ENCODE assay signal across 8 cellular contexts in genomic region chr4:169271692-169272007, GRCh38. TPM values are rescaled to one million over a fixed set of nuclear protein-coding genes. Genes with fewer than 3 reads are reported as not detected.
DNase-seq lines count a peak whose midpoint lies in the region; ATAC-seq and TF ChIP-seq lines count a peak whose summit lies in the region.

No MANE protein-coding gene starts in this region.

- DNase-seq in colonic mucosa, result peak; percentile 38
- no peak for DNase-seq in naive thymus-derived CD8-positive, alpha-beta T cell
- no peak for DNase-seq in NCI-H2107 treated with DMSO at 0.1 percent for 48 hours (lab: John Stamatoyannopoulos, UW; ENCODE audit: unreplicated experiment)
- DNase-seq in stimulated activated CD4-positive, alpha-beta T cell treated with anti-CD3 and anti-CD28 coated beads, Interleukin-15, amount 100 ng/mL, for 24 hours, result no peak
- DNase-seq in epidermal melanocyte (ENCODE audit: insufficient read length, low spot score), result no peak

- H3K4me3 Mint-ChIP-seq in naive thymus-derived CD8-positive, alpha-beta T cell, result peak overlapping the region; percentile 30 to 69 (median 58)

- intact Hi-C loops in colonic mucosa (cut with DNase I), result loop anchor here (5.0 to 10.0 kb wide), 2 partner anchors 216 to 247 kb away; no protein-coding TSS in a partner anchor

- peak overlapping the region; percentile 78 to 98 (median 93) for H3K4me2 ChIP-seq in BLaER1 treated with 17β-estradiol and CSF1 and Interleukin-3, amounts not matched to agents 10 nM and 100 nM

- peaks cover 0 to 22% (median 9%) of the 10 kb centered on the region in 11 experiments; a peak in 9 of 22 replicates for H3K36me3 ChIP-seq in BLaER1 treated with 17β-estradiol and CSF1 and Interleukin-3, amounts not matched to agents 10 nM and 100 nM
- no peaks in the 10 kb centered on the region for H3K36me3 ChIP-seq in colonic mucosa

- POLR2A ChIA-PET in naive thymus-derived CD8-positive, alpha-beta T cell (lab: Charles Lee), result no interaction called here

- no peak overlapping the region for H3K27ac Mint-ChIP-seq in naive thymus-derived CD8-positive, alpha-beta T cell

- H3K9me3 ChIP-seq in BLaER1 treated with 17β-estradiol and CSF1 and Interleukin-3, amounts not matched to agents 10 nM and 100 nM (replicated peaks in 1 of 11), result no peaks in the 10 kb centered on the region
- H3K9me3 ChIP-seq in colonic mucosa, result no peaks in the 10 kb centered on the region

- H3K4me3 ChIP-seq in BLaER1 treated with 17β-estradiol and CSF1 and Interleukin-3, amounts not matched to agents 10 nM and 100 nM, result peak overlapping the region; percentile 79 to 95 (median 92)
- peak overlapping the region; percentile 91 for H3K4me3 ChIP-seq in colonic mucosa

- H3K9ac ChIP-seq in BLaER1 treated with 17β-estradiol and CSF1 and Interleukin-3, amounts not matched to agents 10 nM and 100 nM, result peak overlapping the region; percentile 83 to 99 (median 96)
- peak overlapping the region; percentile 72 to 95 for H3K9ac ChIP-seq in colonic mucosa (ENCODE audit: low read depth in 2 of 2, low read length in 2 of 2)

- H4K20me1 ChIP-seq in BLaER1 treated with 17β-estradiol and CSF1 and Interleukin-3, amounts not matched to agents 10 nM and 100 nM, result peaks cover 6 to 34% (median 25%) of the 10 kb centered on the region in 11 experiments; a peak in 15 of 22 replicates

- H3K9me3 Mint-ChIP-seq in naive thymus-derived CD8-positive, alpha-beta T cell, result no peaks in the 10 kb centered on the region

- H3K36me3 Mint-ChIP-seq in naive thymus-derived CD8-positive, alpha-beta T cell, result peaks cover 0 to 2% (median 0%) of the 10 kb centered on the region in 3 donors

- peaks cover 0 to 3% (median 0%) of the 10 kb centered on the region in 11 experiments; a peak in 1 of 22 replicates for H3K27me3 ChIP-seq in BLaER1 treated with 17β-estradiol and CSF1 and Interleukin-3, amounts not matched to agents 10 nM and 100 nM
- H3K27me3 ChIP-seq in colonic mucosa, result no peaks in the 10 kb centered on the region

- no peak for TF ChIP-seq CTCF in colonic mucosa (IDR thresholded peaks at IDR 0.05)

- ATAC-seq in HG03521 (IDR thresholded peaks at IDR 0.05; ENCODE audit: unreplicated experiment), result peak; percentile 0
- ATAC-seq in naive thymus-derived CD8-positive, alpha-beta T cell, result no peak
- ATAC-seq in HG02981 (IDR thresholded peaks at IDR 0.05; ENCODE audit: unreplicated experiment), result no peak

- H3K4me1 ChIP-seq in BLaER1 treated with 17β-estradiol and CSF1 and Interleukin-3, amounts not matched to agents 10 nM and 100 nM, result peaks cover 40 to 57% (median 50%) of the 10 kb centered on the region in 10 experiments
- no peaks in the 10 kb centered on the region for H3K4me1 ChIP-seq in colonic mucosa

- H3K4me1 Mint-ChIP-seq in naive thymus-derived CD8-positive, alpha-beta T cell, result peaks cover 5 to 24% (median 16%) of the 10 kb centered on the region in 4 donors

- peaks cover 40 to 63% (median 43%) of the 10 kb centered on the region in 5 donors for H3K27me3 Mint-ChIP-seq in naive thymus-derived CD8-positive, alpha-beta T cell

- peak overlapping the region; percentile 75 to 99 (median 98); a peak in 21 of 22 replicates for H3K27ac ChIP-seq in BLaER1 treated with 17β-estradiol and CSF1 and Interleukin-3, amounts not matched to agents 10 nM and 100 nM
- peak overlapping the region; percentile 93 for H3K27ac ChIP-seq in colonic mucosa

RNA-seq across cellular contexts. Expression of gene SH3RF1, which starts 0.9 kb away (rescaled TPM):
- 10 to 100 TPM; 50.2 to 77.1 TPM for total RNA-seq in colonic mucosa
- under 1 TPM in 1 of 2 experiments, not detected in 1; 0.16 TPM for total RNA-seq in naive thymus-derived CD8-positive, alpha-beta T cell
- polyA plus RNA-seq in naive thymus-derived CD8-positive, alpha-beta T cell, result not detected

Comparison
In these comparisons a context has a peak if more than half of its experiments do, and no peak if none do; other contexts are left out.
1. RNA of gene SH3RF1, which starts 0.9 kb away (total RNA-seq): 50.2 to 77.1 TPM in colonic mucosa; 0.16 TPM in naive thymus-derived CD8-positive, alpha-beta T cell; every median in the first group is over 10 times any median in the second.